ENCODE assay signal across 13 cellular contexts in the genomic region with DNA sequence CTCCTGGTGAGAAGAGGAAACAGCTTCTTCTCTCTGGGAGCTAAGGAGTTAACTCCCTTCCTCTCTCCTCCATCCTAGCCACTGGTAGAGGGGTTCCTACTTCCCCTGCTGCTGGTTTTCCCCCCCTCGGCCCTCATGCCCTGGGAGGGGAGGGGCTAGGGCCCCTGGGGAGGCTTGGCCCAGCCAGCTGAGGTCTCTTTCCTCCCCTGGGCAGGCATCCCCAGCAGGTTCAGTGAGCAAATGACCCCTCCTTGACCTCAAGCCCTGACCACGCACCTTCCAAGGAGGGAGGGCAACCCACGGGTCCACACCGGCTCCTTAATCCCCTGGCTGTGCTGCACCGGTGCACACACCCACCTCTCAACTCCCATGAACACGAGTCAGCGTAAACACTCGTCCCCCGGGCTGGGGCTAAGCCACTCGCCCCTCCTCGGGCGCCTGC. TPM values are rescaled to one million over a fixed set of nuclear protein-coding genes. Genes with fewer than 3 reads are reported as not detected.
DNase-seq lines count a peak whose midpoint lies in the region; ATAC-seq, FAIRE-seq and TF ChIP-seq lines count a peak whose summit lies in the region.
"Had no signal": no experiment of that assay in that cellular context is flagged by ENCODE, and none has a peak within 500 bp of the region (broad histone marks: within the 10 kb centered on the region; RNA-seq: fewer than 3 reads in every experiment).

No MANE protein-coding gene starts in this region.

- no peaks in the 10 kb centered on the region for H3K79me2 ChIP-seq in GM12878 (ENCODE audit: control insufficient read depth, insufficient read depth, low read length)

- H3K27ac Mint-ChIP-seq in neural crest cell (ENCODE audit: unreplicated experiment) = no peak overlapping the region

- CTCF ChIA-PET in HEK293 (lab: Yijun Ruan, JAX) (interaction anchor here (0.8 to 1.3 kb wide), 4 partner anchors 11 to 14 kb away, joined by 4 to 6 read pairs (median 5); no protein-coding TSS in a partner anchor), GM12878 (lab: Yijun Ruan, JAX) (interaction anchor here (1.0 to 1.2 kb wide), 3 partner anchors 12 to 14 kb away, joined by 4 to 5 read pairs (median 4); no protein-coding TSS in a partner anchor)

- no peak overlapping the region for H3K9ac ChIP-seq in GM12878 (ENCODE audit: control insufficient read depth, insufficient read depth, low read length)

- DNase-seq in NCI-H1092 treated with DMSO at 0.1 percent for 48 hours (lab: John Stamatoyannopoulos, UW) = peak; percentile 26
- DNase-seq in NCI-H1092 (lab: John Stamatoyannopoulos, UW) = no peak
- DNase-seq in GM12878 (ENCODE audit: low read depth, low spot score) = no peak
- DNase-seq in neural crest cell (ENCODE audit: low read depth, low spot score) = no peak
- no peak for DNase-seq in vagina (ENCODE audit: extremely low spot score in 2 of 2)
- DNase-seq: ACHN; activated CD8-positive, alpha-beta memory T cell treated with anti-CD3 and anti-CD28 coated beads for 24 hours; amniotic stem cell; heart left ventricle; NCI-H226 had no signal

- no peaks in the 10 kb centered on the region for H4K20me1 ChIP-seq in GM12878 (ENCODE audit: control insufficient read depth, insufficient read depth)

- no peak for TF ChIP-seq POLR2A in GM12878 (IDR thresholded peaks at IDR 0.05; ENCODE audit: low read depth, low read length)
- no peak for TF ChIP-seq POLR2A in vagina (IDR thresholded peaks at IDR 0.05)

- H3K27me3 Mint-ChIP-seq in neural crest cell (ENCODE audit: low read depth) = peaks cover 74% of the 10 kb centered on the region

- H3K27ac ChIP-seq in HEK293 (ENCODE audit: extremely low read depth, low read depth, low read length) = no peak overlapping the region
- H3K27ac ChIP-seq in GM12878 (ENCODE audit: control insufficient read depth, insufficient read depth) = no peak overlapping the region
- no peak overlapping the region for H3K27ac ChIP-seq in vagina
- H3K27ac ChIP-seq: heart left ventricle had no signal

- H2AFZ ChIP-seq in GM12878 (ENCODE audit: control insufficient read depth, low read depth, low read length) = no peak overlapping the region

- H3K4me2 ChIP-seq in GM12878 (ENCODE audit: control insufficient read depth, insufficient read depth) = peak overlapping the region; percentile 54; the same call in 1 of the 2 replicates

- TF ChIP-seq RAD21 in GM12878 (IDR thresholded peaks at IDR 0.05; ENCODE audit: insufficient read depth, low read depth, low read length) = no peak

- RAD21 ChIA-PET in GM12878 (lab: Charles Lee; ENCODE audit: unreplicated experiment) = interaction anchor here (0.8 kb wide), 1 partner anchor 14 kb away, joined by 4 read pairs; no protein-coding TSS in a partner anchor

- H3K4me3 Mint-ChIP-seq in neural crest cell = peak overlapping the region; percentile 71

- SMC1A ChIA-PET in GM12878 (lab: Charles Lee; ENCODE audit: uncharacterized antibody, unreplicated experiment) = interaction anchor here (1.0 kb wide), 2 partner anchors 11 to 13 kb away, joined by 3 read pairs; no protein-coding TSS in a partner anchor

- no peak overlapping the region; the same call in 1 of the 2 replicates for H3K4me3 ChIP-seq in HEK293 (ENCODE audit: low read depth, low read length)
- no peak overlapping the region for H3K4me3 ChIP-seq in GM12878
- no peak overlapping the region for H3K4me3 ChIP-seq in vagina

- in situ Hi-C loops in GM12878 (cut with MboI) = no loop called here

- H3K4me1 Mint-ChIP-seq in neural crest cell = peaks cover 33% of the 10 kb centered on the region

- intact Hi-C loops in GM12878 (cut with micrococcal nuclease; ENCODE audit: unreplicated experiment) = no loop called here
- intact Hi-C loops in vagina (cut with DNase I) = no loop called here

- peak; percentile 66 for ATAC-seq in GM12878
- no peak for ATAC-seq in GM19324 (IDR thresholded peaks at IDR 0.05; ENCODE audit: low FRiP score, unreplicated experiment)
- ATAC-seq in GM18873 (IDR thresholded peaks at IDR 0.05; ENCODE audit: low FRiP score, unreplicated experiment) = no peak

- H3K9me3 Mint-ChIP-seq in neural crest cell = no peaks in the 10 kb centered on the region

- TF ChIP-seq CTCF in HEK293 (tag by site-specific recombination; IDR thresholded peaks at IDR 0.05) (no peak), GM12878 (IDR thresholded peaks at IDR 0.05 in 2 of 3, conservative IDR thresholded peaks at IDR 0.05 in 1 of 3; ENCODE audit: control insufficient read depth in 2 of 3, extremely low read depth in 1 of 3, insufficient read depth in 1 of 3, low read depth in 3 of 3, low read length in 3 of 3) (no peak), neural crest cell (conservative IDR thresholded peaks at IDR 0.05) (no peak), vagina (IDR thresholded peaks at IDR 0.05) (no peak)

- peaks cover 7% of the 10 kb centered on the region; the same call in 1 of the 2 replicates for H3K4me1 ChIP-seq in HEK293 (ENCODE audit: control insufficient read depth, insufficient read depth, low read length)
- H3K4me1 ChIP-seq in GM12878 (ENCODE audit: control insufficient read depth, insufficient read depth, low read length) = peaks cover 8% of the 10 kb centered on the region
- peaks cover 10% of the 10 kb centered on the region for H3K4me1 ChIP-seq in vagina

- BruUV-seq in GM12878 (replicated peaks; lab: Mats Ljungman, UMichigan) = no TSS peak

- no peak for TF ChIP-seq EP300 in GM12878 (IDR thresholded peaks at IDR 0.05; ENCODE audit: borderline replicate concordance in 1 of 2, control insufficient read depth in 1 of 2, low read depth in 2 of 2, low read length in 2 of 2)

- H3K36me3 ChIP-seq in HEK293 (ENCODE audit: control insufficient read depth in 2 of 2, insufficient read depth in 1 of 2, low read length in 2 of 2) = no peaks in the 10 kb centered on the region
- no peaks in the 10 kb centered on the region for H3K36me3 ChIP-seq in GM12878 (ENCODE audit: control insufficient read depth in 2 of 2, insufficient read depth in 2 of 2, low read length in 1 of 2)
- H3K36me3 ChIP-seq in vagina = no peaks in the 10 kb centered on the region
- H3K36me3 ChIP-seq: heart left ventricle had no signal

- H3K9me3 ChIP-seq in HEK293 (ENCODE audit: control insufficient read depth, insufficient read depth, low read depth, low read length) (no peaks in the 10 kb centered on the region), GM12878 (replicated peaks; ENCODE audit: control insufficient read depth, insufficient read depth, low read length) (no peaks in the 10 kb centered on the region), vagina (no peaks in the 10 kb centered on the region)
- H3K9me3 ChIP-seq: heart left ventricle had no signal

- H3K36me3 Mint-ChIP-seq in neural crest cell (ENCODE audit: low read depth) = no peaks in the 10 kb centered on the region

- no peak for FAIRE-seq in GM12878 (lab: Jason Lieb, UNC)

- H3K27me3 ChIP-seq in GM12878 (replicated peaks in 1 of 2; ENCODE audit: control insufficient read depth in 2 of 2, insufficient read depth in 2 of 2, low read length in 1 of 2) (peaks cover 16 to 18% of the 10 kb centered on the region in 2 experiments), vagina (peaks cover 6% of the 10 kb centered on the region)

- POLR2A ChIA-PET in HEK293 (lab: Yijun Ruan, JAX) (interaction anchor here (1.0 kb wide), 1 partner anchor 13 kb away, joined by 6 read pairs; no protein-coding TSS in a partner anchor), GM12878 (lab: Charles Lee) (interaction anchor here (0.5 to 1.4 kb wide), 2 partner anchors 12 to 807 kb away, joined by 4 to 8 read pairs; no protein-coding TSS in a partner anchor)

- 2% methylated on average over 12 of the region's 12 CpGs for WGBS in GM12878 (ENCODE audit: insufficient coverage, insufficient replicate concordance, low lambda C conversion rate, missing lambda C conversion rate)

TF ChIP-seq in HEK293, 187 proteins besides CTCF, POLR2A, EP300 and RAD21 (continues in another document):
- 0 out of 2 replicates have a peak, but pooled peaks have one; percentile 17 for TF ChIP-seq ZFP69B (tag by site-specific recombination; IDR thresholded peaks at IDR 0.05)

TF ChIP-seq in GM12878, 131 proteins besides CTCF, POLR2A, EP300 and RAD21 (continues in another document):
- TF ChIP-seq NR2F1 (conservative IDR thresholded peaks at IDR 0.05) (peak; percentile 41; the same call in 1 of the 2 replicates), NR2C2 (IDR thresholded peaks at IDR 0.05; ENCODE audit: borderline replicate concordance, control insufficient read depth, insufficient read length, low read depth) (no peak), ASH2L (IDR thresholded peaks at IDR 0.05; ENCODE audit: borderline replicate concordance, low read depth) (no peak), EGR1 (IDR thresholded peaks at IDR 0.05; ENCODE audit: borderline replicate concordance in 1 of 2, low read depth in 2 of 2, low read length in 2 of 2) (no peak), IRF4 (IDR thresholded peaks at IDR 0.05; ENCODE audit: low read depth, low read length) (no peak), FOXM1 (IDR thresholded peaks at IDR 0.05; ENCODE audit: low read depth, low read length) (no peak), JUNB (IDR thresholded peaks at IDR 0.05) (no peak)
- TF ChIP-seq, protein P1, sequence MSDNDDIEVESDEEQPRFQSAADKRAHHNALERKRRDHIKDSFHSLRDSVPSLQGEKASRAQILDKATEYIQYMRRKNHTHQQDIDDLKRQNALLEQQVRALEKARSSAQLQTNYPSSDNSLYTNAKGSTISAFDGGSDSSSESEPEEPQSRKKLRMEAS (IDR thresholded peaks at IDR 0.05; ENCODE audit: low read depth, low read length) = no peak

RNA-seq across cellular contexts. Expression of gene SRCIN1, which starts 33.9 kb away (rescaled TPM):
- total RNA-seq in GM12878 (2013; cell fraction: nucleolus; rRNA removed) = 2.3 and 3.6 TPM in 2 replicates
- under 0.01 TPM in 1 of 2 replicates, not detected in the other for total RNA-seq in GM12878 (2014; rRNA removed)
- total RNA-seq in GM12878 (2014; rRNA removed; fragmentation: Illumina TruSeq; extraction: Trizol) = 0.09 and 0.14 TPM in 2 replicates
- 0.74 and 0.85 TPM in 2 replicates for total RNA-seq in GM12878 (2021)
- polyA plus RNA-seq in GM12878 (2011; ENCODE audit: low read depth) = 0.09 TPM
- polyA plus RNA-seq in GM12878 (2011; rRNA removed) = 0.17 and 0.53 TPM in 2 replicates
- 0.55 and 0.74 TPM in 2 replicates for polyA plus RNA-seq in GM12878 (2011; cell fraction: cytosol; rRNA removed)
- polyA plus RNA-seq in GM12878 (2011; cell fraction: nucleus; rRNA removed) = 5.0 and 6.2 TPM in 2 replicates
- polyA plus RNA-seq in GM12878 (2012) = 0.88 and 1.4 TPM in 2 replicates
- 0.25 TPM in 1 of 2 replicates, not detected in the other for polyA plus RNA-seq in GM12878 (2014; fragmentation: Illumina TruSeq; extraction: Trizol)
- polyA plus RNA-seq in GM12878 (2014; fragmentation: Nextera tagmentation; extraction: Ambion mirVana) = not detected
- 0.20 and 0.74 TPM in 2 replicates for polyA plus RNA-seq in GM12878 (2014; rRNA removed)
- polyA plus RNA-seq in GM12878 (2016; fragmentation: Nextera tagmentation; extraction: Ambion mirVana) = under 1 TPM in 1 of 2 experiments, not detected in 1; 0.19 TPM
- 0.37 and 1.5 TPM in 2 replicates for polyA minus RNA-seq in GM12878 (2011; rRNA and poly(A)+ RNA removed)
- polyA minus RNA-seq in GM12878 (2011; cell fraction: cytosol; rRNA and poly(A)+ RNA removed) = 1.2 and 1.5 TPM in 2 replicates
- 0.96 and 1.2 TPM in 2 replicates for polyA minus RNA-seq in GM12878 (2011; cell fraction: nucleus; rRNA and poly(A)+ RNA removed)
- 8.4 and 8.6 TPM in 2 replicates for total RNA-seq in neural crest cell
- total RNA-seq in vagina = 5.2 TPM
